ENCODE assay signal across 18 cellular contexts in the genomic region with DNA sequence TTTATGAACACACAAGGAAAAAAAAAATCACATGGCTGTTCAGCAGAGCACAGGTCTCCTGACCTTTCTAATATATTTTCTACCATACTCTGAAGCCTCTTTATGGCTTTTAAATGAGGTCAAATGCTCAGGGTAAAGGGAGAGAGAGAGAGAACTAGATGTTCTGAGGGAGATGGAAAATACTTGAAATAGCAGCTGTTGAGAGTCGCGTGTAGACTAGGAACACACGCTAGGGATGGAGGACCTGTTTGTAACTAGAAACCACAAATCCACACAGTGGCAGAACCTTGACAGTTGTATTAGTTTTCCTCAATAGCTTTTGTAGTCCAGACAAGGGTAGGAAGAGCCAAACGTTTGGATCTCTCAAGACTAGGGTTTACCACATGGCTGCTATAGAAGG.
A peak's percentile ranks its signal among the peaks of the same experiment; 100 is the strongest.
DNase-seq lines count a peak whose midpoint lies in the region; ATAC-seq and TF ChIP-seq lines count a peak whose summit lies in the region.
"Had no signal": no experiment of that assay in that cellular context is flagged by ENCODE, and none has a peak within 500 bp of the region (broad histone marks: within the 10 kb centered on the region; RNA-seq: fewer than 3 reads in every experiment).

No MANE protein-coding gene starts in this region.

- peak overlapping the region; percentile 12; the same call in 1 of the 2 replicates for H3K27ac Mint-ChIP-seq in HFFc6
- H3K27ac Mint-ChIP-seq: activated B cell treated with CpG ODN at 0.5 μM for 24 hours; activated T-helper 2 cell treated with anti-CD3 and anti-CD28 coated beads, Interferon-gamma antibody, Interleukin-2, Interleukin-4, amounts not matched to agents 10 μg/mL and 5 μg/mL and 100 μg/mL, durations not matched to agents 14 hours and 24 hours and 36 hours had no signal

- intact Hi-C loops in body of pancreas (cut with DNase I) = no loop called here
- intact Hi-C loops in ovary (cut with DNase I) = no loop called here

- 55% methylated on average over 4 of the region's 4 CpGs for WGBS in body of pancreas, 2 donors
- 38 to 45% (median 42%) methylated on average over 4 of the region's 4 CpGs for WGBS in ovary, 3 donors

- DNase-seq in AG20443 (ENCODE audit: low spot score) = peak; percentile 18
- DNase-seq in HFFc6 = no peak
- DNase-seq in body of pancreas = no peak
- DNase-seq in myocyte (ENCODE audit: low read depth) = peak; percentile 90
- DNase-seq in ovary = no peak
- DNase-seq in SW480 (ENCODE audit: low spot score) = no peak
- no peak for DNase-seq in activated CD4-positive, alpha-beta T cell treated with anti-CD3 and anti-CD28 coated beads for 1 hour
- DNase-seq: activated B cell treated with CpG ODN at 0.5 μM for 24 hours; activated CD8-positive, alpha-beta memory T cell treated with anti-CD3 and anti-CD28 coated beads for 24 hours; BE2C; central memory CD4-positive, alpha-beta T cell; effector memory CD8-positive, alpha-beta T cell; NCI-H2227 treated with DMSO at 0.1 percent for 48 hours; SIG-M5; stimulated activated CD4-positive, alpha-beta T cell treated with anti-CD3 and anti-CD28 coated beads, Interleukin-4, amount 100 ng/mL, for 1 hour had no signal

- no peaks in the 10 kb centered on the region for H3K9me3 Mint-ChIP-seq in HFFc6
- H3K9me3 Mint-ChIP-seq: activated B cell treated with CpG ODN at 0.5 μM for 24 hours; activated T-helper 2 cell treated with anti-CD3 and anti-CD28 coated beads, Interferon-gamma antibody, Interleukin-2, Interleukin-4, amounts not matched to agents 10 μg/mL and 5 μg/mL and 100 μg/mL, durations not matched to agents 14 hours and 24 hours and 36 hours had no signal

- no peaks in the 10 kb centered on the region for H3K27me3 ChIP-seq in body of pancreas
- no peaks in the 10 kb centered on the region for H3K27me3 ChIP-seq in ovary
- H3K27me3 ChIP-seq: BE2C had no signal

- H3K27me3 Mint-ChIP-seq in HFFc6 (ENCODE audit: insufficient read depth) = no peaks in the 10 kb centered on the region
- H3K27me3 Mint-ChIP-seq: effector memory CD8-positive, alpha-beta T cell had no signal

- H3K4me1 Mint-ChIP-seq in HFFc6 (ENCODE audit: low read depth) = peaks cover 68% of the 10 kb centered on the region
- H3K4me1 Mint-ChIP-seq: activated B cell treated with CpG ODN at 0.5 μM for 24 hours had no signal

- H3K4me3 ChIP-seq in body of pancreas = no peak overlapping the region
- no peak overlapping the region for H3K4me3 ChIP-seq in ovary
- H3K4me3 ChIP-seq: skin epidermis had no signal

- H3K27ac ChIP-seq in body of pancreas (no peak overlapping the region), ovary (no peak overlapping the region)
- H3K27ac ChIP-seq: skin epidermis had no signal

- H3K36me3 Mint-ChIP-seq in HFFc6 (ENCODE audit: low read depth) = peaks cover 11% of the 10 kb centered on the region

- TF ChIP-seq POLR2A in body of pancreas (IDR thresholded peaks at IDR 0.05) (no peak), ovary (IDR thresholded peaks at IDR 0.05) (no peak)

- no peak for TF ChIP-seq EP300 in ovary (IDR thresholded peaks at IDR 0.05)

- H3K36me3 ChIP-seq in body of pancreas (replicated peaks in 1 of 2; ENCODE audit: insufficient read depth in 1 of 2, low read depth in 2 of 2) = no peaks in the 10 kb centered on the region
- H3K36me3 ChIP-seq in ovary = no peaks in the 10 kb centered on the region
- H3K36me3 ChIP-seq: BE2C had no signal

- H3K4me3 Mint-ChIP-seq in HFFc6 = no peak overlapping the region
- H3K4me3 Mint-ChIP-seq: activated B cell treated with CpG ODN at 0.5 μM for 24 hours; effector memory CD8-positive, alpha-beta T cell had no signal

- H3K9me3 ChIP-seq in body of pancreas (no peaks in the 10 kb centered on the region), ovary (no peaks in the 10 kb centered on the region)
- H3K9me3 ChIP-seq: BE2C had no signal

- H3K4me1 ChIP-seq in body of pancreas = peaks cover 20% of the 10 kb centered on the region
- no peaks in the 10 kb centered on the region for H3K4me1 ChIP-seq in ovary (ENCODE audit: insufficient read depth)
- H3K4me1 ChIP-seq: BE2C had no signal

- TF ChIP-seq CTCF in HFFc6 (IDR thresholded peaks at IDR 0.05) = no peak
- TF ChIP-seq CTCF in body of pancreas (IDR thresholded peaks at IDR 0.05) = no peak
- TF ChIP-seq CTCF in ovary (IDR thresholded peaks at IDR 0.05) = no peak

- ATAC-seq in body of pancreas = peak; percentile 21
- no peak for ATAC-seq in GM21381 (IDR thresholded peaks at IDR 0.05; ENCODE audit: unreplicated experiment)
- ATAC-seq: effector memory CD8-positive, alpha-beta T cell had no signal

Comparison
In these comparisons a context has a peak if more than half of its experiments do, and no peak if none do; other contexts are left out.
1. DNase-seq: peak in AG20443 (single experiment) and myocyte (single experiment); none in HFFc6 (single experiment), body of pancreas (0 of 4), ovary (0 of 5), SW480 (single experiment) and activated CD4-positive, alpha-beta T cell treated with anti-CD3 and anti-CD28 coated beads for 1 hour (single experiment).